Comparison of ENCODE assay signal across 17 cellular contexts in genomic region chr2:173984866-173985588, GRCh38. TPM values are rescaled to one million over a fixed set of nuclear protein-coding genes. Genes with fewer than 3 reads are reported as not detected.
DNase-seq lines count a peak whose midpoint lies in the region; ATAC-seq and TF ChIP-seq lines count a peak whose summit lies in the region.
"Had no signal": no experiment of that assay in that cellular context is flagged by ENCODE, and none has a peak within 500 bp of the region (broad histone marks: within the 10 kb centered on the region; RNA-seq: fewer than 3 reads in every experiment).

No MANE protein-coding gene starts in this region.

- H3K4me3 Mint-ChIP-seq in chondrocyte (ENCODE audit: unreplicated experiment) (no peak overlapping the region), nephron (no peak overlapping the region)
- H3K4me3 Mint-ChIP-seq: CD14-positive monocyte; naive thymus-derived CD8-positive, alpha-beta T cell had no signal

- no peak overlapping the region for H3K4me3 ChIP-seq in upper lobe of right lung
- H3K4me3 ChIP-seq: GM12878, PC-9, right atrium auricular region had no signal

- no peaks in the 10 kb centered on the region for H3K36me3 ChIP-seq in upper lobe of right lung
- H3K36me3 ChIP-seq: right atrium auricular region had no signal

- no peak for ATAC-seq in upper lobe of right lung
- no peak for ATAC-seq in HG03571 (IDR thresholded peaks at IDR 0.05; ENCODE audit: unreplicated experiment)
- ATAC-seq in GM21717 (IDR thresholded peaks at IDR 0.05; ENCODE audit: unreplicated experiment), result no peak
- ATAC-seq: GM12878 had no signal

- intact Hi-C loops in upper lobe of right lung (cut with DNase I), result no loop called here

- H3K36me3 Mint-ChIP-seq in chondrocyte (ENCODE audit: low read depth) (no peaks in the 10 kb centered on the region), nephron (ENCODE audit: low read depth) (no peaks in the 10 kb centered on the region)
- H3K36me3 Mint-ChIP-seq: naive thymus-derived CD8-positive, alpha-beta T cell had no signal

- peak overlapping the region; percentile 59 for H3K27ac Mint-ChIP-seq in chondrocyte (ENCODE audit: unreplicated experiment)
- peak overlapping the region in 2 of 3 experiments; percentile 52 to 56 for H3K27ac Mint-ChIP-seq in nephron

- H3K4me1 ChIP-seq in upper lobe of right lung, result peaks cover 25% of the 10 kb centered on the region

- H3K9me3 ChIP-seq in upper lobe of right lung, result no peaks in the 10 kb centered on the region
- H3K9me3 ChIP-seq: right atrium auricular region had no signal

- no peaks in the 10 kb centered on the region for H3K27me3 Mint-ChIP-seq in chondrocyte (ENCODE audit: low read depth)
- H3K27me3 Mint-ChIP-seq in nephron (ENCODE audit: low read depth), result no peaks in the 10 kb centered on the region

- H3K27ac ChIP-seq in upper lobe of right lung, result peak overlapping the region; percentile 37
- H3K27ac ChIP-seq: PC-9 had no signal

- TF ChIP-seq CTCF in chondrocyte (IDR thresholded peaks at IDR 0.05) (no peak), nephron (IDR thresholded peaks at IDR 0.05; ENCODE audit: unreplicated experiment in 3 of 3) (no peak), upper lobe of right lung (IDR thresholded peaks at IDR 0.05) (no peak)

- peaks cover 42% of the 10 kb centered on the region for H3K4me1 Mint-ChIP-seq in chondrocyte (ENCODE audit: low read depth)
- peaks cover 54% of the 10 kb centered on the region for H3K4me1 Mint-ChIP-seq in nephron

- peak; percentile 33 for DNase-seq in NCI-H2171 treated with DMSO at 0.1 percent for 48 hours (lab: John Stamatoyannopoulos, UW)
- no peak for DNase-seq in chondrocyte (ENCODE audit: low spot score)
- DNase-seq in upper lobe of right lung, result no peak
- DNase-seq in NCI-H82 (lab: John Stamatoyannopoulos, UW), result no peak
- DNase-seq: activated effector memory CD4-positive, alpha-beta T cell treated with anti-CD3 and anti-CD28 coated beads, Interleukin-2, amount 50 U/mL, for 16 hours; hypothalamus; naive thymus-derived CD8-positive, alpha-beta T cell; NCI-H1105 treated with DMSO at 0.1 percent for 48 hours; NCI-H510A treated with DMSO at 0.1 percent for 48 hours; stimulated activated CD4-positive, alpha-beta T cell treated with anti-CD3 and anti-CD28 coated beads, Interleukin-2, amount 100 ng/mL, for 24 hours had no signal

- H3K9me3 Mint-ChIP-seq in chondrocyte (ENCODE audit: low read depth) (no peaks in the 10 kb centered on the region), nephron (no peaks in the 10 kb centered on the region)
- H3K9me3 Mint-ChIP-seq: CD14-positive monocyte; naive thymus-derived CD8-positive, alpha-beta T cell had no signal

- no peaks in the 10 kb centered on the region for H3K27me3 ChIP-seq in upper lobe of right lung
- H3K27me3 ChIP-seq: right atrium auricular region had no signal

RNA-seq across cellular contexts. Expression of gene SP3, which starts 19.9 kb away (rescaled TPM):
- 56.9 to 59.4 TPM (median 58.7 TPM) in 3 replicates for total RNA-seq in chondrocyte
- 77.4 TPM for total RNA-seq in upper lobe of right lung
